ENCODE assay signal across 17 cellular contexts in the genomic region with DNA sequence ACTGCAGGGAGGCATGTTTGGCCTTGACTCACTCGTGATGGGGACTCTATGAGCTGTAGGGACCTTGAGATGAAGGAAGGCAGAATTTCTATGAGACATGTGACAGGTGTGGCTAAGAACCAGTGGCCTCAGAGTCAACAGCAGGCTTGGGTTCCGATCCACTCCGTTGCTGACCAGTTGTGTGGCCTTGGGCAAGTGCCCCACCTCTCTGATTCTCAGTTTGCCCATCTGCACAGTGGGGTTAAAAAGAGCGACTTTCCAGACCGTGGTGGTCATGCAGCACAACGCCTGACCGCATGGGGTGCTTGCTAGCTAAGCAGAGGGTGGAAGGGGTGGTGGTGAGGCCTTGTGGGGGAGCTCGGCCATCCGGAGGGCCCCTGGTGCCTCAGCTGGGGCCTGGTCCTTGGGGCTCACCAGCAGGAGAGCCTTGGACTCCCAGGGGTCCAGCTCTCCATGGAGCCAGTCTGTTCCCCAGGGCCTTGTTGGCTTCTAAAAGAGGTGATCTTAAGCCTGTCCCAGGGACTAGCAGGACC. TPM values are rescaled to one million over a fixed set of nuclear protein-coding genes. Genes with fewer than 3 reads are reported as not detected.
DNase-seq lines count a peak whose midpoint lies in the region; ATAC-seq, FAIRE-seq and TF ChIP-seq lines count a peak whose summit lies in the region.
"Had no signal": no experiment of that assay in that cellular context is flagged by ENCODE, and none has a peak within 500 bp of the region (broad histone marks: within the 10 kb centered on the region; RNA-seq: fewer than 3 reads in every experiment).

No MANE protein-coding gene starts in this region.

- no peak for DNase-seq in activated CD8-positive, alpha-beta memory T cell treated with anti-CD3 and anti-CD28 coated beads, Interleukin-2, amount 10 ng/mL, durations not matched to agents 7 days and 5 days
- no peak for DNase-seq in activated CD8-positive, alpha-beta memory T cell treated with anti-CD3 and anti-CD28 coated beads for 24 hours
- DNase-seq in kidney = peak; percentile 53
- DNase-seq in neuronal stem cell (ENCODE audit: low spot score) = no peak
- DNase-seq in urothelium cell line (ENCODE audit: low spot score) = no peak
- DNase-seq in nucleus accumbens (lab: John Stamatoyannopoulos, UW) = no peak
- no peak for DNase-seq in stimulated activated naive CD4-positive, alpha-beta T cell (lab: John Stamatoyannopoulos, UW)
- DNase-seq in AG08395 (ENCODE audit: low spot score) = no peak
- DNase-seq: AML-193; Calu3; CD4-positive, CD25-positive, alpha-beta regulatory T cell; DMS 273 treated with DMSO at 0.1 percent for 48 hours; GM23248; H7 had no signal

- no peak overlapping the region for H2AFZ ChIP-seq in neuronal stem cell (ENCODE audit: low read length)
- H2AFZ ChIP-seq: GM23248 had no signal

- CTCF ChIA-PET in activated CD8-positive, alpha-beta memory T cell treated with anti-CD3 and anti-CD28 coated beads, Interleukin-2, amount 10 ng/mL, durations not matched to agents 7 days and 5 days (lab: Charles Lee) = interaction anchor here (1.3 to 1.4 kb wide), 2 partner anchors 9 to 24 kb away, joined by 3 read pairs; no protein-coding TSS in a partner anchor

- H2BK120ac ChIP-seq in neuronal stem cell (ENCODE audit: low read depth, low read length) = no peak overlapping the region

- H3K9me3 ChIP-seq in kidney (ENCODE audit: control insufficient read depth in 1 of 2, low read length in 2 of 2) (no peaks in the 10 kb centered on the region), neuronal stem cell (replicated peaks in 1 of 2; ENCODE audit: control insufficient read depth in 2 of 2, insufficient read depth in 1 of 2, low read depth in 1 of 2, low read length in 2 of 2) (peaks cover 0 to 2% of the 10 kb centered on the region in 2 donors)
- H3K9me3 ChIP-seq: BLaER1 had no signal

- peak overlapping the region; percentile 60 for H3K23ac ChIP-seq in neuronal stem cell (ENCODE audit: low read depth, low read length, poor library complexity)

- H3K9ac ChIP-seq in kidney (ENCODE audit: low read length in 2 of 2) (no peak overlapping the region), neuronal stem cell (ENCODE audit: low read depth, low read length, poor library complexity) (peak overlapping the region; percentile 30)
- H3K9ac ChIP-seq: BLaER1, GM23248 had no signal

- H4K8ac ChIP-seq in neuronal stem cell (ENCODE audit: low read depth, low read length) = no peak overlapping the region

- no CpG with 5 or more reads among the region's 9 CpGs for WGBS in neuronal stem cell (ENCODE audit: extremely low coverage in 2 of 2, insufficient read length in 2 of 2, insufficient replicate concordance in 1 of 2), 2 donors

- no peaks in the 10 kb centered on the region for H3K27me3 ChIP-seq in neuronal stem cell (ENCODE audit: control insufficient read depth in 3 of 3, insufficient read depth in 3 of 3, low read depth in 1 of 3, low read length in 3 of 3)
- H3K27me3 ChIP-seq: BLaER1 had no signal

- intact Hi-C loops in kidney (cut with DNase I) = no loop called here

- no peak overlapping the region for H3K4me2 ChIP-seq in neuronal stem cell (ENCODE audit: insufficient read depth, low read length, poor library complexity, severe bottlenecking)
- H3K4me2 ChIP-seq: BLaER1 had no signal

- no peak for TF ChIP-seq CTCF in kidney (IDR thresholded peaks at IDR 0.05; ENCODE audit: borderline replicate concordance, extremely low read depth, insufficient read depth)

- no peak for FAIRE-seq in kidney (lab: Jason Lieb, UNC)
- peak; percentile 23 for FAIRE-seq in urothelium cell line (lab: Jason Lieb, UNC)
- FAIRE-seq: GM18507 had no signal

- H3K14ac ChIP-seq in neuronal stem cell (ENCODE audit: low read length) = no peak overlapping the region

- H3K27ac ChIP-seq in kidney (ENCODE audit: low read depth in 2 of 2, low read length in 2 of 2) = no peak overlapping the region
- H3K27ac ChIP-seq in neuronal stem cell (replicated peaks; ENCODE audit: low read length) = no peak overlapping the region
- H3K27ac ChIP-seq: 22Rv1, BLaER1, GM23248 had no signal

- H3K4me1 Mint-ChIP-seq in activated CD8-positive, alpha-beta memory T cell treated with anti-CD3 and anti-CD28 coated beads, Interleukin-2, amount 10 ng/mL, durations not matched to agents 7 days and 5 days = peaks cover 8% of the 10 kb centered on the region

- no peak overlapping the region for H4K91ac ChIP-seq in neuronal stem cell (ENCODE audit: low read depth, low read length, poor library complexity)

- H3K36me3 Mint-ChIP-seq in activated CD8-positive, alpha-beta memory T cell treated with anti-CD3 and anti-CD28 coated beads, Interleukin-2, amount 10 ng/mL, durations not matched to agents 7 days and 5 days = no peaks in the 10 kb centered on the region
- H3K36me3 Mint-ChIP-seq: CD4-positive, CD25-positive, alpha-beta regulatory T cell had no signal

- no peak overlapping the region for H3K4ac ChIP-seq in neuronal stem cell (ENCODE audit: low read length)

- ATAC-seq in activated CD8-positive, alpha-beta memory T cell treated with anti-CD3 and anti-CD28 coated beads, Interleukin-2, amount 10 ng/mL, durations not matched to agents 7 days and 5 days = peak; percentile 14

- no peaks in the 10 kb centered on the region for H3K9me3 Mint-ChIP-seq in activated CD8-positive, alpha-beta memory T cell treated with anti-CD3 and anti-CD28 coated beads, Interleukin-2, amount 10 ng/mL, durations not matched to agents 7 days and 5 days (ENCODE audit: low read depth)
- H3K9me3 Mint-ChIP-seq: CD4-positive, CD25-positive, alpha-beta regulatory T cell had no signal

- H3K4me3 ChIP-seq in kidney (ENCODE audit: low read length in 2 of 2) = no peak overlapping the region
- no peak overlapping the region for H3K4me3 ChIP-seq in neuronal stem cell (ENCODE audit: low read length in 2 of 2)
- H3K4me3 ChIP-seq: BLaER1, GM23248 had no signal

- H3K36me3 ChIP-seq in kidney (ENCODE audit: control insufficient read depth in 1 of 2, insufficient read depth in 2 of 2, low read length in 2 of 2) (peaks cover 0 to 9% of the 10 kb centered on the region in 2 donors), neuronal stem cell (replicated peaks in 1 of 2; ENCODE audit: control insufficient read depth in 2 of 2, insufficient read depth in 2 of 2, low read length in 2 of 2) (peaks cover 0 to 22% of the 10 kb centered on the region in 2 donors)
- H3K36me3 ChIP-seq: BLaER1 had no signal

- H2AK5ac ChIP-seq in neuronal stem cell (ENCODE audit: low read depth, low read length) = no peak overlapping the region

- peaks cover 6% of the 10 kb centered on the region for H3K79me1 ChIP-seq in neuronal stem cell (ENCODE audit: low read depth, low read length)

- H2BK5ac ChIP-seq in neuronal stem cell (ENCODE audit: low read length) = no peak overlapping the region

- no peak overlapping the region for H2BK12ac ChIP-seq in neuronal stem cell (ENCODE audit: low read length)

- no peak overlapping the region for H3K4me3 Mint-ChIP-seq in activated CD8-positive, alpha-beta memory T cell treated with anti-CD3 and anti-CD28 coated beads, Interleukin-2, amount 10 ng/mL, durations not matched to agents 7 days and 5 days
- H3K4me3 Mint-ChIP-seq: CD4-positive, CD25-positive, alpha-beta regulatory T cell had no signal

- peaks cover 7% of the 10 kb centered on the region for H3K27me3 Mint-ChIP-seq in activated CD8-positive, alpha-beta memory T cell treated with anti-CD3 and anti-CD28 coated beads, Interleukin-2, amount 10 ng/mL, durations not matched to agents 7 days and 5 days

- no peak overlapping the region for H2BK15ac ChIP-seq in neuronal stem cell (ENCODE audit: low read length)

- H3K18ac ChIP-seq in neuronal stem cell (ENCODE audit: low read length) = no peak overlapping the region

- no peak overlapping the region for H3K27ac Mint-ChIP-seq in activated CD8-positive, alpha-beta memory T cell treated with anti-CD3 and anti-CD28 coated beads, Interleukin-2, amount 10 ng/mL, durations not matched to agents 7 days and 5 days
- H3K27ac Mint-ChIP-seq: CD4-positive, CD25-positive, alpha-beta regulatory T cell had no signal

- H3K4me1 ChIP-seq in kidney (ENCODE audit: control insufficient read depth in 1 of 2, insufficient read depth in 1 of 2, low read depth in 1 of 2, low read length in 2 of 2) (peaks cover 3 to 7% of the 10 kb centered on the region in 2 donors), neuronal stem cell (ENCODE audit: control insufficient read depth in 2 of 2, insufficient read depth in 1 of 2, low read depth in 1 of 2, low read length in 2 of 2) (peaks cover 0 to under 1% of the 10 kb centered on the region in 2 donors)

RNA-seq across cellular contexts. Expression of a gene that starts 18.5 kb away (rescaled TPM):
- 1 to 10 TPM in 1 of 2 experiments, under 1 TPM in 1; 0.73 to 1.8 TPM for total RNA-seq in activated CD8-positive, alpha-beta memory T cell treated with anti-CD3 and anti-CD28 coated beads, Interleukin-2, amount 10 ng/mL, durations not matched to agents 7 days and 5 days
- 132 TPM for total RNA-seq in kidney
- 19.1 TPM for polyA plus RNA-seq in kidney (ENCODE audit: insufficient read depth, low read depth, low replicate concordance)
- polyA plus RNA-seq in neuronal stem cell (2013, experiment 1 of 2) = 15.1 TPM
- 15.7 TPM for polyA plus RNA-seq in neuronal stem cell (2013, experiment 2 of 2)
- total RNA-seq: CD4-positive, CD25-positive, alpha-beta regulatory T cell had no signal

Comparison
In these comparisons a context has a peak if more than half of its experiments do, and no peak if none do; other contexts are left out.
1. RNA of a gene that starts 18.5 kb away (total RNA-seq): 132 TPM in kidney (single experiment); 0.73 to 1.8 TPM in activated CD8-positive, alpha-beta memory T cell treated with anti-CD3 and anti-CD28 coated beads, Interleukin-2, amount 10 ng/mL, durations not matched to agents 7 days and 5 days; every median in the first group is over 10 times any median in the second.